Comparison of ENCODE assay signal across 8 cellular contexts in genomic region chr18:62420513-62421209, GRCh38.
DNase-seq lines count a peak whose midpoint lies in the region; ATAC-seq and TF ChIP-seq lines count a peak whose summit lies in the region.

No MANE protein-coding gene starts in this region.

- H3K27ac ChIP-seq in DOHH2 (ENCODE audit: low read depth, low read length) = no peak overlapping the region
- no peak overlapping the region for H3K27ac ChIP-seq in MM.1S (ENCODE audit: low read length)
- peak overlapping the region; percentile 15 to 74 (median 60) for H3K27ac ChIP-seq in spleen

- H3K4me1 ChIP-seq in DOHH2 (ENCODE audit: control insufficient read depth, low read length) (peaks cover 19% of the 10 kb centered on the region), MM.1S (ENCODE audit: low read length) (no peaks in the 10 kb centered on the region), spleen (peaks cover 0 to 24% (median 7%) of the 10 kb centered on the region in 6 donors), BE2C (no peaks in the 10 kb centered on the region)

- TF ChIP-seq POLR2A in erythroblast (IDR thresholded peaks at IDR 0.05; ENCODE audit: low read length) (peak; percentile 65), spleen (IDR thresholded peaks at IDR 0.05) (no peak)

- peak overlapping the region; percentile 37 for H3K4me3 ChIP-seq in DOHH2 (ENCODE audit: low read length)
- no peak overlapping the region for H3K4me3 ChIP-seq in MM.1S (ENCODE audit: low read length)
- H3K4me3 ChIP-seq in spleen = peak overlapping the region in 2 of 8 donors; percentile 17 to 30
- H3K4me3 ChIP-seq in BE2C (ENCODE audit: low read depth, low read length) = no peak overlapping the region

- H3F3A ChIP-seq in DOHH2 (ENCODE audit: control insufficient read depth, insufficient read depth) (no peaks in the 10 kb centered on the region), MM.1S (ENCODE audit: insufficient read depth, low read length) (no peaks in the 10 kb centered on the region)

- H3K9me2 ChIP-seq in DOHH2 (replicated peaks; ENCODE audit: control insufficient read depth, low read length) (no peaks in the 10 kb centered on the region), MM.1S (replicated peaks; ENCODE audit: insufficient read depth, low read length) (no peaks in the 10 kb centered on the region)

- H3K36me3 ChIP-seq in DOHH2 (ENCODE audit: control insufficient read depth, low read length) (no peaks in the 10 kb centered on the region), MM.1S (replicated peaks; ENCODE audit: insufficient read depth, low read length) (no peaks in the 10 kb centered on the region), spleen (no peaks in the 10 kb centered on the region), BE2C (no peaks in the 10 kb centered on the region)

- H3K9me3 ChIP-seq in DOHH2 (ENCODE audit: control insufficient read depth, insufficient read depth, low read length) (no peaks in the 10 kb centered on the region), MM.1S (replicated peaks; ENCODE audit: insufficient read depth, low read length) (no peaks in the 10 kb centered on the region), spleen (no peaks in the 10 kb centered on the region), BE2C (no peaks in the 10 kb centered on the region)

- no peaks in the 10 kb centered on the region for H4K20me1 ChIP-seq in DOHH2 (ENCODE audit: control insufficient read depth, insufficient read depth, low read depth, low read length)
- H4K20me1 ChIP-seq in MM.1S (ENCODE audit: insufficient read depth, low read length) = no peaks in the 10 kb centered on the region

- TF ChIP-seq CTCF in DOHH2 (IDR thresholded peaks at IDR 0.05; ENCODE audit: low read depth, low read length, poor library complexity, severe bottlenecking) (no peak), MM.1S (IDR thresholded peaks at IDR 0.05; ENCODE audit: low read length) (no peak), spleen (IDR thresholded peaks at IDR 0.05 in 8 of 11, conservative IDR thresholded peaks at IDR 0.05 in 3 of 11) (no peak), BE2C (IDR thresholded peaks at IDR 0.05; ENCODE audit: low read depth, low read length) (no peak)

- H3K4me2 ChIP-seq in DOHH2 (ENCODE audit: low read length) (peak overlapping the region; percentile 50), MM.1S (ENCODE audit: low read depth, low read length) (peak overlapping the region; percentile 0; the same call in 1 of the 2 replicates)

- no peak overlapping the region for H2AFZ ChIP-seq in MM.1S (ENCODE audit: low read length)

- peak; percentile 30 for DNase-seq in MM.1S
- DNase-seq in activated CD8-positive, alpha-beta memory T cell treated with anti-CD3 and anti-CD28 coated beads for 1 hour (ENCODE audit: extremely low read depth in 1 of 2, low read depth in 1 of 2) = peak; percentile 34 to 43
- DNase-seq in erythroblast (lab: John Stamatoyannopoulos, UW) = peak; percentile 88 to 90
- no peak for DNase-seq in spleen
- DNase-seq in NCI-H1436 (lab: John Stamatoyannopoulos, UW) = no peak
- no peak for DNase-seq in BE2C

- no peaks in the 10 kb centered on the region for H3K27me3 ChIP-seq in DOHH2 (ENCODE audit: control insufficient read depth, low read length)
- no peaks in the 10 kb centered on the region for H3K27me3 ChIP-seq in MM.1S (replicated peaks; ENCODE audit: insufficient read depth, low read length)
- no peaks in the 10 kb centered on the region for H3K27me3 ChIP-seq in spleen (replicated peaks in 1 of 7)
- H3K27me3 ChIP-seq in BE2C = no peaks in the 10 kb centered on the region

- 11 to 27% (median 18%) methylated on average over 9 of the region's 9 CpGs for WGBS in spleen, 5 donors

- intact Hi-C loops in spleen (cut with DNase I; ENCODE audit: low total_unique reads) = no loop called here

- ATAC-seq in GM21737 (IDR thresholded peaks at IDR 0.05; ENCODE audit: unreplicated experiment) = peak; percentile 94

- no peaks in the 10 kb centered on the region for H3K79me2 ChIP-seq in DOHH2 (ENCODE audit: control insufficient read depth, low read length)
- H3K79me2 ChIP-seq in MM.1S (ENCODE audit: low read length) = no peaks in the 10 kb centered on the region

- H3K9ac ChIP-seq in MM.1S (ENCODE audit: low read length) = no peak overlapping the region

Comparison
In these comparisons a context has a peak if more than half of its experiments do, and no peak if none do; other contexts are left out.
1. H3K27ac ChIP-seq: peak in spleen (8 of 8); none in DOHH2 (single experiment) and MM.1S (single experiment).
2. DNase-seq: peak in MM.1S (single experiment), activated CD8-positive, alpha-beta memory T cell treated with anti-CD3 and anti-CD28 coated beads for 1 hour (2 of 2) and erythroblast (2 of 2); none in spleen (single experiment), NCI-H1436 (single experiment) and BE2C (single experiment).